29 cellular contexts compared by ENCODE assay signal in the genomic region with DNA sequence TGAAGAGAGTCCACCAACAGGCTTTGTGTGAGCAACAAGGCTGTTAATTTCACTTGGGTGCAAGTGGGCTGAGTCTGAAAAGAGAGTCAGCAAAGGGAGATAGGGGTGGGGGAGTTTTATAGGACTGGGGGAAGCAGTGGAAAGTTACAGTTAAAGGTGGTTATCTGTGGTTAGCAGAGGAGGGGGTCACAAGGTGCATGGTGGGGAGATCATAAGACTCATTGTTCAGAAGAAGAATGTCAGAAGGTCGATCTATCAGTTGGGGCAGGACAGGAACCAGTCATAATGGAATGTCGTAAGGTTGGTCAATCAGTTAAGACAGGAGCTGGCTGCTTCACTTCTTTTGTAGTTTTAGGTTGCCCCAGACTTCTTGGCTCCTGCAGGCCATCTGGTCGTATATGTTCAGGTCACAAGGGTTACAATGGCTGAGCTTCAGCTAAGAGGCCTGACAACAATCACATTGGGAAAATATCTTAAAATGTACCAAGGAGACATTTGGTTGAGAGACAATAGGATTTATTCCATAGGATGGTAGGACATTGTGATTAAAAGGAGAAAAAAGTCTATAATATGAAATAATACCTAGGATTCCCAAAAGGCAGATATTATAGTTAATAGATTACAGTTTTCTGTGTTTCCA.
"Had no signal": no experiment of that assay in that cellular context is flagged by ENCODE, and none has a peak within 500 bp of the region (broad histone marks: within the 10 kb centered on the region; RNA-seq: fewer than 3 reads in every experiment).

No MANE protein-coding gene starts in this region.

- H3K27me3 ChIP-seq: breast epithelium, heart left ventricle, left lung, neutrophil, uterus had no signal

- ATAC-seq: activated CD8-positive, alpha-beta T cell treated with anti-CD3 and anti-CD28 coated beads for 36 hours; activated naive CD8-positive, alpha-beta T cell treated with anti-CD3 and anti-CD28 coated beads, Interleukin-2, amount 50 U/mL, for 24 hours; activated T-cell treated with anti-CD3 and anti-CD28 coated beads, Interleukin-2, amount 50 U/mL, for 4 hours; esophagus mucosa; heart left ventricle; left lung; lower lobe of right lung; mucosa of descending colon; natural killer cell treated with Interleukin-12 subunit alpha and Interleukin-12 subunit beta and Interleukin-15 and Interleukin-18, amount 100 ng/mL, for 72 hours; sciatic nerve; stimulated activated effector memory CD8-positive, alpha-beta T cell treated with anti-CD3 and anti-CD28 coated beads, Interleukin-12 subunit alpha, Interleukin-12 subunit beta, amount 100 ng/mL, for 72 hours; WTC11 had no signal

- DNase-seq: activated CD4-positive, alpha-beta T cell treated with anti-CD3 and anti-CD28 coated beads for 1 hour; activated CD4-positive, alpha-beta T cell treated with anti-CD3 and anti-CD28 coated beads, Interleukin-2, amount 50 U/mL, for 1 hour; activated CD8-positive, alpha-beta T cell treated with anti-CD3 and anti-CD28 coated beads for 36 hours; activated naive CD8-positive, alpha-beta T cell treated with anti-CD3 and anti-CD28 coated beads, Interleukin-2, amount 50 U/mL, for 24 hours; activated T-cell treated with anti-CD3 and anti-CD28 coated beads, Interleukin-2, amount 50 U/mL, for 4 hours; amygdala; central memory CD4-positive, alpha-beta T cell; foreskin fibroblast; heart left ventricle; left lung; lower lobe of right lung; mesenchymal stem cell; mucosa of descending colon; stimulated activated CD4-positive, alpha-beta T cell treated with anti-CD3 and anti-CD28 coated beads, Interleukin-12 subunit alpha, Interleukin-12 subunit beta, amount 100 ng/mL, for 4 hours; stimulated activated CD4-positive, alpha-beta T cell treated with anti-CD3 and anti-CD28 coated beads, Interleukin-4, amount 100 ng/mL, for 24 hours; uterus had no signal

- H3K4me3 Mint-ChIP-seq: activated CD8-positive, alpha-beta T cell treated with anti-CD3 and anti-CD28 coated beads for 36 hours; activated naive CD4-positive, alpha-beta T cell treated with anti-CD3 and anti-CD28 coated beads, Interleukin-2, amount 50 U/mL, for 24 hours; activated naive CD8-positive, alpha-beta T cell treated with anti-CD3 and anti-CD28 coated beads, Interleukin-2, amount 50 U/mL, for 24 hours; activated T-cell treated with anti-CD3 and anti-CD28 coated beads, Interleukin-2, amount 50 U/mL, for 4 hours; natural killer cell treated with Interleukin-12 subunit alpha and Interleukin-12 subunit beta and Interleukin-15 and Interleukin-18, amount 100 ng/mL, for 72 hours; stimulated activated effector memory CD8-positive, alpha-beta T cell treated with anti-CD3 and anti-CD28 coated beads, Interleukin-12 subunit alpha, Interleukin-12 subunit beta, amount 100 ng/mL, for 72 hours; stimulated activated naive CD8-positive, alpha-beta T cell treated with anti-CD3 and anti-CD28 coated beads, Interleukin-15, Interleukin-2, amounts not matched to agents 100 ng/mL and 50 ng/mL, for 24 hours; type B pancreatic cell; WTC11 had no signal

- H3K27ac Mint-ChIP-seq: activated CD8-positive, alpha-beta T cell treated with anti-CD3 and anti-CD28 coated beads for 36 hours; activated naive CD4-positive, alpha-beta T cell treated with anti-CD3 and anti-CD28 coated beads, Interleukin-2, amount 50 U/mL, for 24 hours; activated naive CD8-positive, alpha-beta T cell treated with anti-CD3 and anti-CD28 coated beads, Interleukin-2, amount 50 U/mL, for 24 hours; activated T-helper 2 cell treated with anti-CD3 and anti-CD28 coated beads, Interferon-gamma antibody, Interleukin-2, Interleukin-4, amounts not matched to agents 10 μg/mL and 5 μg/mL and 100 μg/mL, durations not matched to agents 14 hours and 24 hours and 36 hours; natural killer cell treated with Interleukin-12 subunit alpha and Interleukin-12 subunit beta and Interleukin-15 and Interleukin-18, amount 100 ng/mL, for 72 hours; stimulated activated effector memory CD8-positive, alpha-beta T cell treated with anti-CD3 and anti-CD28 coated beads, Interleukin-12 subunit alpha, Interleukin-12 subunit beta, amount 100 ng/mL, for 72 hours; stimulated activated naive CD8-positive, alpha-beta T cell treated with anti-CD3 and anti-CD28 coated beads, Interleukin-15, Interleukin-2, amounts not matched to agents 100 ng/mL and 50 ng/mL, for 24 hours; type B pancreatic cell; WTC11 had no signal

- H3K27ac ChIP-seq: breast epithelium, heart left ventricle, left lung, lower lobe of right lung, neutrophil, skin epidermis, thoracic aorta, uterus had no signal

- H3K36me3 Mint-ChIP-seq: activated naive CD4-positive, alpha-beta T cell treated with anti-CD3 and anti-CD28 coated beads, Interleukin-2, amount 50 U/mL, for 24 hours; natural killer cell treated with Interleukin-12 subunit alpha and Interleukin-12 subunit beta and Interleukin-15 and Interleukin-18, amount 100 ng/mL, for 72 hours; stimulated activated effector memory CD8-positive, alpha-beta T cell treated with anti-CD3 and anti-CD28 coated beads, Interleukin-12 subunit alpha, Interleukin-12 subunit beta, amount 100 ng/mL, for 72 hours; type B pancreatic cell had no signal

- H3K4me3 ChIP-seq: breast epithelium, heart left ventricle, left lung, lower lobe of right lung, mucosa of descending colon, skin epidermis, thoracic aorta, uterus had no signal

- H3K4me1 Mint-ChIP-seq: activated naive CD4-positive, alpha-beta T cell treated with anti-CD3 and anti-CD28 coated beads, Interleukin-2, amount 50 U/mL, for 24 hours; activated naive CD8-positive, alpha-beta T cell treated with anti-CD3 and anti-CD28 coated beads, Interleukin-2, amount 50 U/mL, for 24 hours; stimulated activated effector memory CD8-positive, alpha-beta T cell treated with anti-CD3 and anti-CD28 coated beads, Interleukin-12 subunit alpha, Interleukin-12 subunit beta, amount 100 ng/mL, for 72 hours; WTC11 had no signal

- H3K4me1 ChIP-seq: breast epithelium, heart left ventricle, left lung, lower lobe of right lung, uterus had no signal

- H3K9me3 ChIP-seq: breast epithelium, heart left ventricle, left lung, lower lobe of right lung, mucosa of descending colon, neutrophil, thoracic aorta, uterus had no signal

- H3K36me3 ChIP-seq: breast epithelium, heart left ventricle, left lung, lower lobe of right lung, neutrophil, thoracic aorta, uterus had no signal

- H3K27me3 Mint-ChIP-seq: activated CD8-positive, alpha-beta T cell treated with anti-CD3 and anti-CD28 coated beads for 36 hours; activated naive CD4-positive, alpha-beta T cell treated with anti-CD3 and anti-CD28 coated beads, Interleukin-2, amount 50 U/mL, for 24 hours; activated naive CD8-positive, alpha-beta T cell treated with anti-CD3 and anti-CD28 coated beads, Interleukin-2, amount 50 U/mL, for 24 hours; natural killer cell treated with Interleukin-12 subunit alpha and Interleukin-12 subunit beta and Interleukin-15 and Interleukin-18, amount 100 ng/mL, for 72 hours; stimulated activated naive CD8-positive, alpha-beta T cell treated with anti-CD3 and anti-CD28 coated beads, Interleukin-15, Interleukin-2, amounts not matched to agents 100 ng/mL and 50 ng/mL, for 24 hours; type B pancreatic cell had no signal

- H3K9me3 Mint-ChIP-seq: activated CD8-positive, alpha-beta T cell treated with anti-CD3 and anti-CD28 coated beads for 36 hours; activated naive CD4-positive, alpha-beta T cell treated with anti-CD3 and anti-CD28 coated beads, Interleukin-2, amount 50 U/mL, for 24 hours; activated naive CD8-positive, alpha-beta T cell treated with anti-CD3 and anti-CD28 coated beads, Interleukin-2, amount 50 U/mL, for 24 hours; activated T-cell treated with anti-CD3 and anti-CD28 coated beads, Interleukin-2, amount 50 U/mL, for 4 hours; stimulated activated naive CD8-positive, alpha-beta T cell treated with anti-CD3 and anti-CD28 coated beads, Interleukin-15, Interleukin-2, amounts not matched to agents 100 ng/mL and 50 ng/mL, for 24 hours had no signal
